In the genomic region with DNA sequence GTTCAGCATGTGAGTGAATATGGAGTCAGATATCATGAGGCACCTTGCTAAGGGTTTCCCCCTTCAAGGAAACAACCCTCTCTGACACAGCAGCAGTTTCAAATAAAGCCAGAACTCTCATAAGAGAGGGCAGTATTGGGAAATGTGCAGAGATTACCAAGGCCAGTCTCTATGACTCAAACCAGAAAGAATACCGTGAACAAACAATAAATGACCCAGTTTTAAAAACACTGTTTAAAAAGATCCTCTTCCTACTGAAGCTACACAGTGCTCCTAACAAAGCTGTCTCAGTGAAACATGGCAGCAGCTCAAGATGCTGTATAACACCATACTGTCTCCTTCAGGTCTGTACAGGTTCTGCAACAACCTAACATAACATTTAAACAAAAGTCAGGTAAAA, we compare ENCODE assay signal across 8 cellular contexts.
DNase-seq lines count a peak whose midpoint lies in the region; TF ChIP-seq lines count a peak whose summit lies in the region.
"Had no signal": no experiment of that assay in that cellular context is flagged by ENCODE, and none has a peak within 500 bp of the region (broad histone marks: within the 10 kb centered on the region; RNA-seq: fewer than 3 reads in every experiment).

No MANE protein-coding gene starts in this region.

- peaks cover 0 to 38% (median 28%) of the 10 kb centered on the region in 4 donors for H3K4me1 ChIP-seq in sigmoid colon

- DNase-seq in GM04503 (ENCODE audit: low read depth) (peak; percentile 42), NB4 (ENCODE audit: low read depth) (peak; percentile 75), epithelial cell of esophagus (ENCODE audit: low read depth) (peak; percentile 79), sigmoid colon (no peak), head of caudate nucleus (no peak), NCI-H524 (lab: John Stamatoyannopoulos, UW) (no peak)
- DNase-seq in stimulated activated CD4-positive, alpha-beta T cell treated with anti-CD3 and anti-CD28 coated beads, Interleukin-4, amount 100 ng/mL, for 1 hour: no peak
- DNase-seq: NCI-H187 had no signal

- H3K27me3 ChIP-seq in sigmoid colon: no peaks in the 10 kb centered on the region

- 65 to 74% methylated on average over 1 of the region's 1 CpG for WGBS in sigmoid colon, 2 donors

- no peak for TF ChIP-seq POLR2A in NB4 (IDR thresholded peaks at IDR 0.05; ENCODE audit: extremely low read depth, insufficient read length)
- no peak for TF ChIP-seq POLR2A in sigmoid colon (IDR thresholded peaks at IDR 0.05)

- no peak for TF ChIP-seq EP300 in sigmoid colon (IDR thresholded peaks at IDR 0.05)

- H3K27ac ChIP-seq in sigmoid colon: peak overlapping the region in 3 of 4 donors; percentile 8 to 45 (median 38)

- H3K4me3 ChIP-seq in NB4 (ENCODE audit: low read depth, low read length): peak overlapping the region; percentile 12
- H3K4me3 ChIP-seq in epithelial cell of esophagus (ENCODE audit: low read length): no peak overlapping the region
- no peak overlapping the region for H3K4me3 ChIP-seq in sigmoid colon

- intact Hi-C loops in sigmoid colon (cut with DNase I): loop anchor here (5.0 kb wide), 1 partner anchor 263 kb away; the partner anchor contains the start of gene C1orf216
- intact Hi-C loops in head of caudate nucleus (cut with DNase I): loop anchor here (5.0 kb wide), 2 partner anchors 88 to 108 kb away; no protein-coding TSS in a partner anchor

- no peaks in the 10 kb centered on the region for H3K9me3 ChIP-seq in sigmoid colon

- H3K36me3 ChIP-seq in sigmoid colon: peaks cover 0 to 45% (median 8%) of the 10 kb centered on the region in 4 donors

- TF ChIP-seq CTCF in NB4 (IDR thresholded peaks at IDR 0.05; ENCODE audit: low read depth, low read length) (no peak), epithelial cell of esophagus (IDR thresholded peaks at IDR 0.05; ENCODE audit: insufficient read depth, low read depth, low read length, missing control alignments) (peak; percentile 39), sigmoid colon (IDR thresholded peaks at IDR 0.05) (no peak)

Comparison
In these comparisons a context has a peak if more than half of its experiments do, and no peak if none do; other contexts are left out.
1. DNase-seq: peak in GM04503 (single experiment), NB4 (single experiment) and epithelial cell of esophagus (single experiment); none in sigmoid colon (single experiment), head of caudate nucleus (0 of 42), NCI-H524 (0 of 2) and stimulated activated CD4-positive, alpha-beta T cell treated with anti-CD3 and anti-CD28 coated beads, Interleukin-4, amount 100 ng/mL, for 1 hour (single experiment).